Comparison of ENCODE assay signal across 8 cellular contexts in the genomic region with DNA sequence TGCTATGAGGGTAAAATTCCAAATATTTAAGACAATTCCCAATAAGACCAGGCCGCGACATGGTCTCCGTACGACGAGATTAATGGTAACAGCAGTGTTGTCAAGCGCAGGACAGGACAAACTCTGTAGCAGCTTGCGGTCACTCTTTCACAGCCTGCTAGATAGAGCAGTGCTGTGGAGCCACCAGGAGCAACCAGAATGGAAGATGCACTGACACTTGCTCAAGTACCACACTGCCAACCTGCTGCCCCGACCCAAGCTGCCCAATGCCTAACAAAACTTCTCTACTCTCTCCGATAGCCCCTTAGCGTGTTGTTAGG. TPM values are rescaled to one million over a fixed set of nuclear protein-coding genes. Genes with fewer than 3 reads are reported as not detected.
A peak's percentile ranks its signal among the peaks of the same experiment; 100 is the strongest.
DNase-seq lines count a peak whose midpoint lies in the region; ATAC-seq and TF ChIP-seq lines count a peak whose summit lies in the region.

No MANE protein-coding gene starts in this region.

- peak; percentile 27 for ATAC-seq in GM21619 (IDR thresholded peaks at IDR 0.05; ENCODE audit: unreplicated experiment)

- peak; percentile 73 for DNase-seq in KG1 (lab: John Stamatoyannopoulos, UW)
- peak in 4 of 10 donors; percentile 18 to 55 (median 50) for DNase-seq in dorsolateral prefrontal cortex
- DNase-seq in GM10266 (ENCODE audit: extremely low spot score), result no peak
- no peak for DNase-seq in HT-29 (ENCODE audit: low spot score)
- DNase-seq in NCI-H1048 (lab: John Stamatoyannopoulos, UW), result no peak

- intact Hi-C loops in dorsolateral prefrontal cortex (cut with DNase I), result no loop called here

- peaks cover 2% of the 10 kb centered on the region for H3K36me3 ChIP-seq in neuron (ENCODE audit: insufficient read depth, low read length)

- H3K4me1 ChIP-seq in neuron (ENCODE audit: insufficient read depth, low read length), result peaks cover 12% of the 10 kb centered on the region

- H3K27ac ChIP-seq in dorsolateral prefrontal cortex, result peak overlapping the region; percentile 75 to 100 (median 98)

- H2AFZ ChIP-seq in neuron (ENCODE audit: low read depth, low read length), result peak overlapping the region; percentile 20

- TF ChIP-seq CTCF in GM12875 (IDR thresholded peaks at IDR 0.05; ENCODE audit: borderline replicate concordance, insufficient read depth, low read depth, low read length), result no peak
- TF ChIP-seq CTCF in dorsolateral prefrontal cortex (IDR thresholded peaks at IDR 0.05 in 54 of 56, conservative IDR thresholded peaks at IDR 0.05 in 2 of 56; ENCODE audit: low read depth in 1 of 56, partially characterized antibody in 56 of 56), result no peak
- no peak for TF ChIP-seq CTCF in GM10266 (IDR thresholded peaks at IDR 0.05; ENCODE audit: control insufficient read depth, insufficient read depth, low read depth, missing control alignments)

- H3K4me3 ChIP-seq in GM12875 (ENCODE audit: low read depth, low read length) (peak overlapping the region; percentile 64), dorsolateral prefrontal cortex (peak overlapping the region; percentile 45 to 95 (median 77)), neuron (ENCODE audit: low read length) (peak overlapping the region; percentile 57)

- H3K27me3 ChIP-seq in dorsolateral prefrontal cortex, result no peaks in the 10 kb centered on the region
- no peaks in the 10 kb centered on the region for H3K27me3 ChIP-seq in neuron (ENCODE audit: insufficient read depth, low read length)

- no peaks in the 10 kb centered on the region for H3K9me3 ChIP-seq in neuron (ENCODE audit: low read length)

RNA-seq across cellular contexts. Expression of a gene that starts 0.6 kb away (rescaled TPM):
- 10 to 100 TPM in 56 of 120 experiments, 1 to 10 TPM in 64; 5.4 to 16.2 (median 9.6) TPM for total RNA-seq in dorsolateral prefrontal cortex
- total RNA-seq in HT-29 (2014; rRNA removed; shearing (Covaris generic)), result 13.1 and 16.4 TPM in 2 replicates
